In the genomic region with DNA sequence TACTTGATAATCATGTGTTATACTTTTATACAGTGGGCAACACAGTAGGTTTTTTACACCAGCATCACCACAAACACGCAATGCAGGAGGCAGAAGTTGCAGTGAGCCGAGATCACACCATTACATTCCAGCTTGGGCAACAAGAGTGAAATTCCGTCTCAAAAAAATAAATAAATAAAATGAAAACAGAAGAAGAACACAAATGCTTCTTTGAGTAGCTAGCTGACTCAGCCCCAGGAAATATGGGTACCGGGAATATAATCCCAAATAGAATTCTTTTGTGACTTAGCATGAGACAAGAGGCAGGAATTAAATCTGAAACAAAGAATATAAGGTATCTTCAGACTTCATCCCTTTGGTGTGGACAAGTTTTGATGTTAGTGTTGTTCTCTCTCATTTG, we compare ENCODE assay signal across 23 cellular contexts.
DNase-seq lines count a peak whose midpoint lies in the region; TF ChIP-seq lines count a peak whose summit lies in the region.
"Had no signal": no experiment of that assay in that cellular context is flagged by ENCODE, and none has a peak within 500 bp of the region (broad histone marks: within the 10 kb centered on the region; RNA-seq: fewer than 3 reads in every experiment).

No MANE protein-coding gene starts in this region.

- in situ Hi-C loops in mammary epithelial cell (cut with MboI; ENCODE audit: low sequenced_read_pairs in 2 of 2), result no loop called here

- no peak overlapping the region for H3K4me2 ChIP-seq in mammary epithelial cell (ENCODE audit: insufficient read depth, low read depth, low read length)

- H3K9ac ChIP-seq in mammary epithelial cell (ENCODE audit: insufficient read depth, low read length), result no peak overlapping the region

- H3K27me3 Mint-ChIP-seq in MCF 10A (ENCODE audit: insufficient read depth, unreplicated experiment), result no peaks in the 10 kb centered on the region

- H3K79me2 ChIP-seq in mammary epithelial cell (ENCODE audit: insufficient read depth, low read length), result no peaks in the 10 kb centered on the region

- intact Hi-C loops in mammary epithelial cell (cut with micrococcal nuclease) (no loop called here), MCF 10A (cut with micrococcal nuclease) (no loop called here)

- no peaks in the 10 kb centered on the region for H3K36me3 Mint-ChIP-seq in MCF 10A (ENCODE audit: insufficient read depth, unreplicated experiment)
- H3K36me3 Mint-ChIP-seq: CD4-positive, CD25-positive, alpha-beta regulatory T cell had no signal

- H3K36me3 ChIP-seq in mammary epithelial cell (ENCODE audit: insufficient read depth, low read length), result no peaks in the 10 kb centered on the region
- H3K36me3 ChIP-seq: BE2C had no signal

- BruUV-seq in mammary epithelial cell (replicated peaks; lab: Mats Ljungman, UMichigan), result no TSS peak
- BruUV-seq in MCF 10A (replicated peaks; lab: Mats Ljungman, UMichigan), result no TSS peak

- no peaks in the 10 kb centered on the region for H4K20me1 ChIP-seq in mammary epithelial cell (ENCODE audit: insufficient read depth, low read length)

- CTCF ChIA-PET in mammary epithelial cell (lab: Charles Lee; ENCODE audit: low non-redundant PET), result no interaction called here
- CTCF ChIA-PET in MCF 10A (lab: Yijun Ruan, JAX), result interaction anchor here (1.4 kb wide), 1 partner anchor 10 kb away, joined by 3 read pairs; no protein-coding TSS in a partner anchor

- H3K27me3 ChIP-seq in mammary epithelial cell (ENCODE audit: insufficient read depth, low read length), result no peaks in the 10 kb centered on the region
- H3K27me3 ChIP-seq: BE2C had no signal

- WGBS in mammary epithelial cell (ENCODE audit: low coverage, missing lambda C conversion rate), result 40% methylated on average over 4 of the region's 4 CpGs

- peaks cover 13% of the 10 kb centered on the region for H3K4me1 Mint-ChIP-seq in MCF 10A (ENCODE audit: insufficient read depth, unreplicated experiment)
- H3K4me1 Mint-ChIP-seq: CD4-positive, CD25-positive, alpha-beta regulatory T cell had no signal

- no peaks in the 10 kb centered on the region for H3K9me3 Mint-ChIP-seq in MCF 10A (ENCODE audit: unreplicated experiment)

- H3K27ac ChIP-seq in mammary epithelial cell (ENCODE audit: insufficient read depth, low read depth, low read length), result no peak overlapping the region
- H3K27ac ChIP-seq: 22Rv1, HL-60, RWPE1 had no signal

- no peaks in the 10 kb centered on the region for H3K9me3 ChIP-seq in mammary epithelial cell (replicated peaks; ENCODE audit: insufficient read depth, low read length)
- H3K9me3 ChIP-seq: BE2C, Caco-2 had no signal

- no peak overlapping the region for H3K4me3 ChIP-seq in mammary epithelial cell (replicated peaks in 1 of 3; ENCODE audit: insufficient read depth in 1 of 3, low read depth in 2 of 3, low read length in 3 of 3)
- H3K4me3 ChIP-seq in choroid plexus epithelial cell (ENCODE audit: low read depth, low read length), result no peak overlapping the region

- no peak overlapping the region for H2AFZ ChIP-seq in mammary epithelial cell (ENCODE audit: low read depth, low read length)

- dilution Hi-C loops in mammary epithelial cell (cut with HindIII; ENCODE audit: low sequenced_read_pairs), result no loop called here

- TF ChIP-seq CTCF in mammary epithelial cell (conservative IDR thresholded peaks at IDR 0.05 in 1 of 2, IDR thresholded peaks at IDR 0.05 in 1 of 2; ENCODE audit: extremely low read depth in 1 of 2, insufficient read depth in 1 of 2, low read depth in 1 of 2, low read length in 2 of 2), result no peak
- no peak for TF ChIP-seq CTCF in MCF 10A (IDR thresholded peaks at IDR 0.05; ENCODE audit: unreplicated experiment)
- TF ChIP-seq CTCF in choroid plexus epithelial cell (conservative IDR thresholded peaks at IDR 0.05; ENCODE audit: low read depth, low read length), result no peak

- peaks cover 16% of the 10 kb centered on the region for H3K4me1 ChIP-seq in mammary epithelial cell (ENCODE audit: insufficient read depth, low read length)
- H3K4me1 ChIP-seq: BE2C, Caco-2 had no signal

- POLR2A ChIA-PET in MCF 10A (lab: Yijun Ruan, JAX), result no interaction called here

- DNase-seq in mammary epithelial cell (peak; percentile 43), MCF 10A (ENCODE audit: unreplicated experiment) (no peak), M059J (ENCODE audit: low read depth) (peak; percentile 70), choroid plexus epithelial cell (ENCODE audit: low read depth) (peak; percentile 26), NCI-H146 treated with DMSO at 0.1 percent for 48 hours (lab: John Stamatoyannopoulos, UW; ENCODE audit: unreplicated experiment) (no peak), glomerular visceral epithelial cell (ENCODE audit: extremely low spot score) (no peak), NCI-H446 (lab: John Stamatoyannopoulos, UW) (no peak), RPMI8226 (no peak)
- DNase-seq: BE2C; Caco-2; CD4-positive, CD25-positive, alpha-beta regulatory T cell; DMS153; Kasumi-1; NCI-H1105 treated with DMSO at 0.1 percent for 48 hours; NCI-H1694 treated with DMSO at 0.1 percent for 48 hours; NCI-H2107; NCI-H2227 treated with DMSO at 0.1 percent for 48 hours; NCI-H524; NCI-H82; SIG-M5 had no signal

- no peak overlapping the region for H3K4me3 Mint-ChIP-seq in MCF 10A (ENCODE audit: unreplicated experiment)
- H3K4me3 Mint-ChIP-seq: CD4-positive, CD25-positive, alpha-beta regulatory T cell had no signal

- H3K27ac Mint-ChIP-seq in MCF 10A (ENCODE audit: low read depth, unreplicated experiment), result no peak overlapping the region
- H3K27ac Mint-ChIP-seq: CD4-positive, CD25-positive, alpha-beta regulatory T cell had no signal

Comparison
In these comparisons a context has a peak if more than half of its experiments do, and no peak if none do; other contexts are left out.
1. DNase-seq: peak in mammary epithelial cell (single experiment), M059J (single experiment) and choroid plexus epithelial cell (single experiment); none in MCF 10A (single experiment), NCI-H146 treated with DMSO at 0.1 percent for 48 hours (single experiment), glomerular visceral epithelial cell (single experiment), NCI-H446 (0 of 2) and RPMI8226 (single experiment).